Comparison of ENCODE assay signal across 25 cellular contexts in genomic region chr2:138307099-138307498, GRCh38.
"Had no signal": no experiment of that assay in that cellular context is flagged by ENCODE, and none has a peak within 500 bp of the region (broad histone marks: within the 10 kb centered on the region; RNA-seq: fewer than 3 reads in every experiment).

No MANE protein-coding gene starts in this region.

- H3K9me3 ChIP-seq: ascending aorta, breast epithelium, colonic mucosa had no signal

- H3K27ac ChIP-seq: ascending aorta, breast epithelium, cardiac muscle cell, colonic mucosa had no signal

- H3K27me3 ChIP-seq: ascending aorta, breast epithelium, cardiac muscle cell, colonic mucosa had no signal

- DNase-seq: activated CD4-positive, alpha-beta memory T cell treated with anti-CD3 and anti-CD28 coated beads, Interleukin-2, amount 10 ng/mL, durations not matched to agents 7 days and 5 days; activated CD4-positive, alpha-beta T cell treated with anti-CD3 and anti-CD28 coated beads for 1 hour; activated CD4-positive, alpha-beta T cell treated with anti-CD3 and anti-CD28 coated beads for 4 hours; activated CD4-positive, alpha-beta T cell treated with anti-CD3 and anti-CD28 coated beads, Interleukin-2, amount 10 ng/mL, durations not matched to agents 7 days and 5 days; activated CD4-positive, alpha-beta T cell treated with anti-CD3 and anti-CD28 coated beads, Interleukin-2, amount 50 U/mL, for 4 hours; activated CD8-positive, alpha-beta memory T cell treated with anti-CD3 and anti-CD28 coated beads, Interleukin-2, amount 50 U/mL, for 48 hours; activated gamma-delta T cell; activated naive CD4-positive, alpha-beta T cell; activated naive CD4-positive, alpha-beta T cell treated with anti-CD3 and anti-CD28 coated beads, Interleukin-2, amount 10 ng/mL, durations not matched to agents 7 days and 5 days; activated naive CD8-positive, alpha-beta T cell treated with anti-CD3 and anti-CD28 coated beads, Interleukin-2, amount 10 ng/mL, durations not matched to agents 7 days and 5 days; activated T-cell treated with anti-CD3 and anti-CD28 coated beads for 4 hours; activated T-cell treated with anti-CD3 and anti-CD28 coated beads, Interleukin-2, amount 50 U/mL, for 24 hours; activated T-cell treated with anti-CD3 and anti-CD28 coated beads, Interleukin-2, amount 50 U/mL, for 72 hours; central memory CD4-positive, alpha-beta T cell; cerebellar nuclear complex; colonic mucosa; effector CD8-positive, alpha-beta T cell; foreskin fibroblast; head of caudate nucleus; T-helper 2 cell had no signal

- H3K4me1 ChIP-seq: breast epithelium, colonic mucosa had no signal

- H3K4me3 ChIP-seq: ascending aorta, breast epithelium, cardiac muscle cell, colonic mucosa had no signal

- ATAC-seq: activated naive CD4-positive, alpha-beta T cell treated with anti-CD3 and anti-CD28 coated beads, Interleukin-2, amount 50 U/mL, for 72 hours; activated T-cell treated with anti-CD3 and anti-CD28 coated beads, Interleukin-2, amount 50 U/mL, for 72 hours; esophagus mucosa had no signal

- H3K36me3 ChIP-seq: ascending aorta, breast epithelium, cardiac muscle cell, colonic mucosa had no signal
